8 cellular contexts compared by ENCODE assay signal in genomic region chr15:31391687-31392671, GRCh38.
DNase-seq lines count a peak whose midpoint lies in the region; ATAC-seq, FAIRE-seq and TF ChIP-seq lines count a peak whose summit lies in the region.

No MANE protein-coding gene starts in this region.

- H3K4me3 Mint-ChIP-seq in naive thymus-derived CD4-positive, alpha-beta T cell: peak overlapping the region; percentile 81 to 95 (median 90)
- H3K4me3 Mint-ChIP-seq in stimulated activated naive B cell treated with anti-CD40 and anti-IgM and Interleukin-4, amounts not matched to agents 10 μg/mL and 1 μg/mL and 100 μg/mL, for 72 hours: peak overlapping the region; percentile 90 to 93

- H3K27ac Mint-ChIP-seq in naive thymus-derived CD4-positive, alpha-beta T cell: peak overlapping the region; percentile 79 to 95 (median 88)
- H3K27ac Mint-ChIP-seq in stimulated activated naive B cell treated with anti-CD40 and anti-IgM and Interleukin-4, amounts not matched to agents 10 μg/mL and 1 μg/mL and 100 μg/mL, for 72 hours: peak overlapping the region; percentile 93

- H3K9me3 ChIP-seq in A549: peaks cover 7% of the 10 kb centered on the region; the same call in 1 of the 3 replicates
- no peaks in the 10 kb centered on the region for H3K9me3 ChIP-seq in OCI-LY1 (ENCODE audit: low read length)
- no peaks in the 10 kb centered on the region for H3K9me3 ChIP-seq in fibroblast of lung (ENCODE audit: control insufficient read depth, insufficient read depth, low read depth, low read length)
- no peaks in the 10 kb centered on the region for H3K9me3 ChIP-seq in naive thymus-derived CD4-positive, alpha-beta T cell (ENCODE audit: control insufficient read depth in 2 of 3, low read length in 3 of 3)

- no peak for FAIRE-seq in A549 (lab: Jason Lieb, UNC)

- POLR2A ChIA-PET in A549 (lab: Yijun Ruan, JAX): interaction anchor here (0.6 to 1.4 kb wide), 4 partner anchors 9 to 66 kb away, joined by 3 to 7 read pairs (median 3); partner anchors contain the start of gene KLF13
- POLR2A ChIA-PET in naive thymus-derived CD4-positive, alpha-beta T cell (lab: Charles Lee): interaction anchor here (0.6 to 2.8 kb wide), 17 partner anchors 9 to 128 kb away, joined by 3 to 24 read pairs (median 7); partner anchors contain the start of gene KLF13

- H3K36me3 ChIP-seq in OCI-LY1 (ENCODE audit: insufficient read depth, low read length) (no peaks in the 10 kb centered on the region), fibroblast of lung (ENCODE audit: control insufficient read depth, insufficient read depth, low read length) (no peaks in the 10 kb centered on the region)
- no peaks in the 10 kb centered on the region for H3K36me3 ChIP-seq in naive thymus-derived CD4-positive, alpha-beta T cell (ENCODE audit: control insufficient read depth in 2 of 3, insufficient read depth in 3 of 3, low read length in 3 of 3)

- H2AFZ ChIP-seq in OCI-LY1 (ENCODE audit: low read length) (no peak overlapping the region), fibroblast of lung (ENCODE audit: low read length) (peak overlapping the region; percentile 91)

- H3K79me2 ChIP-seq in OCI-LY1 (ENCODE audit: insufficient read depth, low read length) (no peaks in the 10 kb centered on the region), fibroblast of lung (ENCODE audit: control insufficient read depth, insufficient read depth, low read length) (no peaks in the 10 kb centered on the region)

- H3K36me3 Mint-ChIP-seq in naive thymus-derived CD4-positive, alpha-beta T cell: peaks cover 0 to 26% (median 4%) of the 10 kb centered on the region in 5 donors
- no peaks in the 10 kb centered on the region for H3K36me3 Mint-ChIP-seq in stimulated activated naive B cell treated with anti-CD40 and anti-IgM and Interleukin-4, amounts not matched to agents 10 μg/mL and 1 μg/mL and 100 μg/mL, for 72 hours

- no peak for TF ChIP-seq CTCF in A549 (IDR thresholded peaks at IDR 0.05)
- TF ChIP-seq CTCF in OCI-LY1 (IDR thresholded peaks at IDR 0.05; ENCODE audit: low read length): no peak
- TF ChIP-seq CTCF in fibroblast of lung (conservative IDR thresholded peaks at IDR 0.05 in 1 of 2, IDR thresholded peaks at IDR 0.05 in 1 of 2; ENCODE audit: low read depth in 1 of 2, low read length in 2 of 2): no peak

- H3K27me3 ChIP-seq in OCI-LY1 (ENCODE audit: insufficient read depth, low read length) (no peaks in the 10 kb centered on the region), fibroblast of lung (ENCODE audit: control insufficient read depth, insufficient read depth, low read length) (no peaks in the 10 kb centered on the region)
- H3K27me3 ChIP-seq in naive thymus-derived CD4-positive, alpha-beta T cell (ENCODE audit: control insufficient read depth in 2 of 2, insufficient read depth in 2 of 2, low read length in 2 of 2): no peaks in the 10 kb centered on the region

- no peak for TF ChIP-seq EP300 in A549 (IDR thresholded peaks at IDR 0.05)

- peak; percentile 46 for TF ChIP-seq POLR2A in A549 (IDR thresholded peaks at IDR 0.05; ENCODE audit: low read length)

- TF ChIP-seq RAD21 in A549 (conservative IDR thresholded peaks at IDR 0.05 in 1 of 2, IDR thresholded peaks at IDR 0.05 in 1 of 2): no peak; a peak in 1 of 5 replicates

- H3K9ac ChIP-seq in OCI-LY1 (ENCODE audit: low read length) (peak overlapping the region; percentile 25; the same call in 1 of the 2 replicates), fibroblast of lung (ENCODE audit: insufficient read depth, low read length) (peak overlapping the region; percentile 96)

- peak overlapping the region; percentile 61 for H3K4me3 ChIP-seq in A549
- peak overlapping the region; percentile 62 for H3K4me3 ChIP-seq in OCI-LY1 (ENCODE audit: low read depth, low read length, poor library complexity, severe bottlenecking)
- H3K4me3 ChIP-seq in fibroblast of lung (replicated peaks in 1 of 4; ENCODE audit: control extremely low read depth in 1 of 4, insufficient read depth in 1 of 4, low read depth in 3 of 4, low read length in 4 of 4): peak overlapping the region; percentile 62 to 73 (median 69)
- H3K4me3 ChIP-seq in naive thymus-derived CD4-positive, alpha-beta T cell (ENCODE audit: low read length): peak overlapping the region; percentile 72

- 3% methylated on average over 25 of the region's 86 CpGs for WGBS in A549 (ENCODE audit: missing lambda C conversion rate)

- peak overlapping the region; percentile 85 for H3K4me2 ChIP-seq in A549
- peak overlapping the region; percentile 95 for H3K4me2 ChIP-seq in OCI-LY1 (ENCODE audit: low read length)
- peak overlapping the region; percentile 99 for H3K4me2 ChIP-seq in fibroblast of lung (ENCODE audit: extremely low read depth, insufficient read depth, low read length)

- H3K4me1 ChIP-seq in A549 (peaks cover 23% of the 10 kb centered on the region), OCI-LY1 (ENCODE audit: insufficient read depth, low read length, severe bottlenecking) (peaks cover 17% of the 10 kb centered on the region), fibroblast of lung (ENCODE audit: control insufficient read depth, extremely low read depth, insufficient read depth, low read length) (peaks cover 11% of the 10 kb centered on the region)
- H3K4me1 ChIP-seq in naive thymus-derived CD4-positive, alpha-beta T cell (ENCODE audit: control insufficient read depth in 2 of 2, insufficient read depth in 2 of 2, low read length in 2 of 2): peaks cover 13 to 30% of the 10 kb centered on the region in 2 donors

- H4K20me1 ChIP-seq in OCI-LY1 (ENCODE audit: insufficient read depth, low read length) (no peaks in the 10 kb centered on the region), fibroblast of lung (ENCODE audit: control insufficient read depth, extremely low read depth, insufficient read depth, low read length) (no peaks in the 10 kb centered on the region)

- H3F3A ChIP-seq in OCI-LY1 (ENCODE audit: insufficient read depth, low read length): no peaks in the 10 kb centered on the region

- DNase-seq in A549 (ENCODE audit: low read depth in 1 of 2, low spot score in 1 of 2): peak; percentile 61 to 78
- DNase-seq in activated T-cell treated with anti-CD3 and anti-CD28 coated beads, Interleukin-2, amount 50 U/mL, for 48 hours: peak; percentile 87 to 91
- peak; percentile 72 to 75 for DNase-seq in fibroblast of lung (ENCODE audit: low read depth in 2 of 2)
- peak; percentile 61 to 87 (median 73) for DNase-seq in naive thymus-derived CD4-positive, alpha-beta T cell
- peak; percentile 69 for DNase-seq in stimulated activated naive B cell treated with anti-CD40 and anti-IgM and Interleukin-4, amounts not matched to agents 10 μg/mL and 1 μg/mL and 100 μg/mL, for 72 hours

- H3K9me2 ChIP-seq in OCI-LY1 (ENCODE audit: low read depth, low read length): no peaks in the 10 kb centered on the region

- peaks cover 21 to 61% (median 46%) of the 10 kb centered on the region in 7 donors for H3K4me1 Mint-ChIP-seq in naive thymus-derived CD4-positive, alpha-beta T cell
- H3K4me1 Mint-ChIP-seq in stimulated activated naive B cell treated with anti-CD40 and anti-IgM and Interleukin-4, amounts not matched to agents 10 μg/mL and 1 μg/mL and 100 μg/mL, for 72 hours: peaks cover 11 to 20% of the 10 kb centered on the region in 2 donors

- CTCF ChIA-PET in A549 (lab: Yijun Ruan, JAX): interaction anchor here (1.3 to 1.8 kb wide), 3 partner anchors 9 to 97 kb away, joined by 7 to 9 read pairs (median 8); no protein-coding TSS in a partner anchor
- CTCF ChIA-PET in naive thymus-derived CD4-positive, alpha-beta T cell (lab: Charles Lee): interaction anchor here (0.8 to 2.1 kb wide), 5 partner anchors 24 to 46 kb away, joined by 3 to 10 read pairs (median 5); no protein-coding TSS in a partner anchor

- H3K27ac ChIP-seq in A549 (peak overlapping the region; percentile 73 to 89), OCI-LY1 (ENCODE audit: low read depth, low read length, poor library complexity, severe bottlenecking) (no peak overlapping the region), fibroblast of lung (ENCODE audit: insufficient read depth, low read length) (peak overlapping the region; percentile 95)
- H3K27ac ChIP-seq in naive thymus-derived CD4-positive, alpha-beta T cell (ENCODE audit: low read depth, low read length): peak overlapping the region; percentile 68

- intact Hi-C loops in naive thymus-derived CD4-positive, alpha-beta T cell (cut with micrococcal nuclease): loop anchor here (1.0 to 5.0 kb wide), 8 partner anchors 8 to 80 kb away; partner anchors contain the start of gene KLF13 (in 2 of the 2)

- H3K27me3 Mint-ChIP-seq in naive thymus-derived CD4-positive, alpha-beta T cell: no peaks in the 10 kb centered on the region
- no peaks in the 10 kb centered on the region for H3K27me3 Mint-ChIP-seq in stimulated activated naive B cell treated with anti-CD40 and anti-IgM and Interleukin-4, amounts not matched to agents 10 μg/mL and 1 μg/mL and 100 μg/mL, for 72 hours

- ATAC-seq in A549: peak; percentile 76 to 88
- peak; percentile 73 for ATAC-seq in GM18858 (IDR thresholded peaks at IDR 0.05; ENCODE audit: unreplicated experiment)
- ATAC-seq in HG03064 (IDR thresholded peaks at IDR 0.05; ENCODE audit: low read depth, unreplicated experiment): peak; percentile 71
- ATAC-seq in naive thymus-derived CD4-positive, alpha-beta T cell: peak; percentile 91
- ATAC-seq in stimulated activated naive B cell treated with anti-CD40 and anti-IgM and Interleukin-4, amounts not matched to agents 10 μg/mL and 1 μg/mL and 100 μg/mL, for 72 hours (replicated peaks): peak; percentile 88 to 92

- H3K9me3 Mint-ChIP-seq in naive thymus-derived CD4-positive, alpha-beta T cell: peaks cover 0 to 6% (median 0%) of the 10 kb centered on the region in 11 donors
- H3K9me3 Mint-ChIP-seq in stimulated activated naive B cell treated with anti-CD40 and anti-IgM and Interleukin-4, amounts not matched to agents 10 μg/mL and 1 μg/mL and 100 μg/mL, for 72 hours: no peaks in the 10 kb centered on the region

TF ChIP-seq in A549, 52 proteins besides CTCF, POLR2A, EP300 and RAD21 (continues in another document):
- TF ChIP-seq, protein P1, sequence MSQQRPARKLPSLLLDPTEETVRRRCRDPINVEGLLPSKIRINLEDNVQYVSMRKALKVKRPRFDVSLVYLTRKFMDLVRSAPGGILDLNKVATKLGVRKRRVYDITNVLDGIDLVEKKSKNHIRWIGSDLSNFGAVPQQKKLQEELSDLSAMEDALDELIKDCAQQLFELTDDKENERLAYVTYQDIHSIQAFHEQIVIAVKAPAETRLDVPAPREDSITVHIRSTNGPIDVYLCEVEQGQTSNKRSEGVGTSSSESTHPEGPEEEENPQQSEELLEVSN (IDR thresholded peaks at IDR 0.05; ENCODE audit: borderline replicate concordance, low read depth): peak; percentile 68
- TF ChIP-seq JUN (IDR thresholded peaks at IDR 0.05): peak in 1 of 2 experiments; percentile 37; a peak in 2 of 5 replicates
- TF ChIP-seq RNF2 (IDR thresholded peaks at IDR 0.05; ENCODE audit: borderline replicate concordance, low read depth): peak; percentile 41; the same call in 1 of the 2 replicates
- no peak for TF ChIP-seq EHF (CRISPR knock-in tag; IDR thresholded peaks at IDR 0.05)
